Comparison of ENCODE assay signal across 1 cellular context in genomic region chr5:172285226-172286143, GRCh38.
TF ChIP-seq lines count a peak whose summit lies in the region.

No MANE protein-coding gene starts in this region.

TF ChIP-seq in H1, 55 proteins besides CTCF, POLR2A, EP300 and RAD21 (continued from another document):
- TF ChIP-seq FOSL1 (IDR thresholded peaks at IDR 0.05; ENCODE audit: insufficient read depth, low read depth, low read length) (no peak), NANOG (IDR thresholded peaks at IDR 0.05; ENCODE audit: insufficient read depth, low read depth, low read length, poor library complexity, severe bottlenecking) (no peak), BACH1 (IDR thresholded peaks at IDR 0.05; ENCODE audit: low read length) (no peak), POLR2AphosphoS5 (IDR thresholded peaks at IDR 0.05; ENCODE audit: low read depth, low read length) (no peak), SRF (IDR thresholded peaks at IDR 0.05; ENCODE audit: low read depth, low read length) (no peak), TBP (IDR thresholded peaks at IDR 0.05; ENCODE audit: low read depth, low read length) (no peak), KDM1A (IDR thresholded peaks at IDR 0.05; ENCODE audit: borderline replicate concordance, low read length) (no peak), RFX5 (IDR thresholded peaks at IDR 0.05; ENCODE audit: borderline replicate concordance, low read depth, low read length) (no peak)
